ENCODE assay signal across 20 cellular contexts in genomic region chr7:109131141-109131540, GRCh38.
"Had no signal": no experiment of that assay in that cellular context is flagged by ENCODE, and none has a peak within 500 bp of the region (broad histone marks: within the 10 kb centered on the region; RNA-seq: fewer than 3 reads in every experiment).

No MANE protein-coding gene starts in this region.

- H3K27ac ChIP-seq: coronary artery, esophagus muscularis mucosa, gastrocnemius medialis, heart right ventricle, left lung, lower lobe of right lung had no signal

- H3K36me3 ChIP-seq: esophagus muscularis mucosa, gastrocnemius medialis, heart right ventricle, left lung, lower lobe of right lung had no signal

- H3K4me3 ChIP-seq: coronary artery, dorsolateral prefrontal cortex, esophagus muscularis mucosa, gastrocnemius medialis, heart right ventricle, left lung, lower lobe of right lung had no signal

- ATAC-seq: gastrocnemius medialis; heart right ventricle; left cardiac atrium; left lung; left ventricle myocardium superior; lower lobe of right lung; naive thymus-derived CD4-positive, alpha-beta T cell had no signal

- H3K4me1 ChIP-seq: esophagus muscularis mucosa, gastrocnemius medialis, heart right ventricle, left lung, lower lobe of right lung had no signal

- H3K27me3 ChIP-seq: dorsolateral prefrontal cortex, esophagus muscularis mucosa, gastrocnemius medialis, heart right ventricle, left lung had no signal

- H3K27me3 Mint-ChIP-seq: naive thymus-derived CD4-positive, alpha-beta T cell had no signal

- H3K4me1 Mint-ChIP-seq: naive thymus-derived CD4-positive, alpha-beta T cell had no signal

- H3K4me3 Mint-ChIP-seq: naive thymus-derived CD4-positive, alpha-beta T cell had no signal

- DNase-seq: dermis blood vessel endothelial cell; dorsolateral prefrontal cortex; effector CD4-positive, alpha-beta T cell; effector memory CD4-positive, alpha-beta T cell; foreskin fibroblast; foreskin melanocyte; gastrocnemius medialis; glutamatergic neuron; head of caudate nucleus; heart right ventricle; hippocampal formation; left cardiac atrium; left lung; left ventricle myocardium superior; lower lobe of right lung; mesenchymal stem cell; midbrain; naive thymus-derived CD4-positive, alpha-beta T cell had no signal

- H3K27ac Mint-ChIP-seq: naive thymus-derived CD4-positive, alpha-beta T cell had no signal
